Comparison of ENCODE assay signal across 2 cellular contexts in the genomic region with DNA sequence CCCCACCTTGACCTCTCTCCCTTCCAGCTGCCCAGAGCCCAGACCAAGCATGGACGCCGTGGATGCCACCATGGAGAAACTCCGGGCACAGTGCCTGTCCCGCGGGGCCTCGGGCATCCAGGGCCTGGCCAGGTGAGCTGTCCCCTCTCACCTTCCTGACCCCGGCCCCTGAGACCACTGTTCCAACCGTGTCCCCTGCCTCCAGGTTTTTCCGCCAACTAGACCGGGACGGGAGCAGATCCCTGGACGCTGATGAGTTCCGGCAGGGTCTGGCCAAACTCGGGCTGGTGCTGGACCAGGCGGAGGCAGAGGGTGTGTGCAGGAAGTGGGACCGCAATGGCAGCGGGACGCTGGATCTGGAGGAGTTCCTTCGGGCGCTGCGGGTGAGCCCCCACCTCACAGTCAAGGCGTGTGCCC.
TF ChIP-seq lines count a peak whose summit lies in the region.

No MANE protein-coding gene starts in this region.

TF ChIP-seq in GM23338, 12 proteins besides CTCF, POLR2A, EP300 and RAD21:
- TF ChIP-seq EZH2 (IDR thresholded peaks at IDR 0.05; ENCODE audit: low read depth, unreplicated experiment), result no peak
- TF ChIP-seq, protein P1, sequence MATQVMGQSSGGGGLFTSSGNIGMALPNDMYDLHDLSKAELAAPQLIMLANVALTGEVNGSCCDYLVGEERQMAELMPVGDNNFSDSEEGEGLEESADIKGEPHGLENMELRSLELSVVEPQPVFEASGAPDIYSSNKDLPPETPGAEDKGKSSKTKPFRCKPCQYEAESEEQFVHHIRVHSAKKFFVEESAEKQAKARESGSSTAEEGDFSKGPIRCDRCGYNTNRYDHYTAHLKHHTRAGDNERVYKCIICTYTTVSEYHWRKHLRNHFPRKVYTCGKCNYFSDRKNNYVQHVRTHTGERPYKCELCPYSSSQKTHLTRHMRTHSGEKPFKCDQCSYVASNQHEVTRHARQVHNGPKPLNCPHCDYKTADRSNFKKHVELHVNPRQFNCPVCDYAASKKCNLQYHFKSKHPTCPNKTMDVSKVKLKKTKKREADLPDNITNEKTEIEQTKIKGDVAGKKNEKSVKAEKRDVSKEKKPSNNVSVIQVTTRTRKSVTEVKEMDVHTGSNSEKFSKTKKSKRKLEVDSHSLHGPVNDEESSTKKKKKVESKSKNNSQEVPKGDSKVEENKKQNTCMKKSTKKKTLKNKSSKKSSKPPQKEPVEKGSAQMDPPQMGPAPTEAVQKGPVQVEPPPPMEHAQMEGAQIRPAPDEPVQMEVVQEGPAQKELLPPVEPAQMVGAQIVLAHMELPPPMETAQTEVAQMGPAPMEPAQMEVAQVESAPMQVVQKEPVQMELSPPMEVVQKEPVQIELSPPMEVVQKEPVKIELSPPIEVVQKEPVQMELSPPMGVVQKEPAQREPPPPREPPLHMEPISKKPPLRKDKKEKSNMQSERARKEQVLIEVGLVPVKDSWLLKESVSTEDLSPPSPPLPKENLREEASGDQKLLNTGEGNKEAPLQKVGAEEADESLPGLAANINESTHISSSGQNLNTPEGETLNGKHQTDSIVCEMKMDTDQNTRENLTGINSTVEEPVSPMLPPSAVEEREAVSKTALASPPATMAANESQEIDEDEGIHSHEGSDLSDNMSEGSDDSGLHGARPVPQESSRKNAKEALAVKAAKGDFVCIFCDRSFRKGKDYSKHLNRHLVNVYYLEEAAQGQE (IDR thresholded peaks at IDR 0.05; ENCODE audit: unreplicated experiment), result no peak
- TF ChIP-seq, protein P2, sequence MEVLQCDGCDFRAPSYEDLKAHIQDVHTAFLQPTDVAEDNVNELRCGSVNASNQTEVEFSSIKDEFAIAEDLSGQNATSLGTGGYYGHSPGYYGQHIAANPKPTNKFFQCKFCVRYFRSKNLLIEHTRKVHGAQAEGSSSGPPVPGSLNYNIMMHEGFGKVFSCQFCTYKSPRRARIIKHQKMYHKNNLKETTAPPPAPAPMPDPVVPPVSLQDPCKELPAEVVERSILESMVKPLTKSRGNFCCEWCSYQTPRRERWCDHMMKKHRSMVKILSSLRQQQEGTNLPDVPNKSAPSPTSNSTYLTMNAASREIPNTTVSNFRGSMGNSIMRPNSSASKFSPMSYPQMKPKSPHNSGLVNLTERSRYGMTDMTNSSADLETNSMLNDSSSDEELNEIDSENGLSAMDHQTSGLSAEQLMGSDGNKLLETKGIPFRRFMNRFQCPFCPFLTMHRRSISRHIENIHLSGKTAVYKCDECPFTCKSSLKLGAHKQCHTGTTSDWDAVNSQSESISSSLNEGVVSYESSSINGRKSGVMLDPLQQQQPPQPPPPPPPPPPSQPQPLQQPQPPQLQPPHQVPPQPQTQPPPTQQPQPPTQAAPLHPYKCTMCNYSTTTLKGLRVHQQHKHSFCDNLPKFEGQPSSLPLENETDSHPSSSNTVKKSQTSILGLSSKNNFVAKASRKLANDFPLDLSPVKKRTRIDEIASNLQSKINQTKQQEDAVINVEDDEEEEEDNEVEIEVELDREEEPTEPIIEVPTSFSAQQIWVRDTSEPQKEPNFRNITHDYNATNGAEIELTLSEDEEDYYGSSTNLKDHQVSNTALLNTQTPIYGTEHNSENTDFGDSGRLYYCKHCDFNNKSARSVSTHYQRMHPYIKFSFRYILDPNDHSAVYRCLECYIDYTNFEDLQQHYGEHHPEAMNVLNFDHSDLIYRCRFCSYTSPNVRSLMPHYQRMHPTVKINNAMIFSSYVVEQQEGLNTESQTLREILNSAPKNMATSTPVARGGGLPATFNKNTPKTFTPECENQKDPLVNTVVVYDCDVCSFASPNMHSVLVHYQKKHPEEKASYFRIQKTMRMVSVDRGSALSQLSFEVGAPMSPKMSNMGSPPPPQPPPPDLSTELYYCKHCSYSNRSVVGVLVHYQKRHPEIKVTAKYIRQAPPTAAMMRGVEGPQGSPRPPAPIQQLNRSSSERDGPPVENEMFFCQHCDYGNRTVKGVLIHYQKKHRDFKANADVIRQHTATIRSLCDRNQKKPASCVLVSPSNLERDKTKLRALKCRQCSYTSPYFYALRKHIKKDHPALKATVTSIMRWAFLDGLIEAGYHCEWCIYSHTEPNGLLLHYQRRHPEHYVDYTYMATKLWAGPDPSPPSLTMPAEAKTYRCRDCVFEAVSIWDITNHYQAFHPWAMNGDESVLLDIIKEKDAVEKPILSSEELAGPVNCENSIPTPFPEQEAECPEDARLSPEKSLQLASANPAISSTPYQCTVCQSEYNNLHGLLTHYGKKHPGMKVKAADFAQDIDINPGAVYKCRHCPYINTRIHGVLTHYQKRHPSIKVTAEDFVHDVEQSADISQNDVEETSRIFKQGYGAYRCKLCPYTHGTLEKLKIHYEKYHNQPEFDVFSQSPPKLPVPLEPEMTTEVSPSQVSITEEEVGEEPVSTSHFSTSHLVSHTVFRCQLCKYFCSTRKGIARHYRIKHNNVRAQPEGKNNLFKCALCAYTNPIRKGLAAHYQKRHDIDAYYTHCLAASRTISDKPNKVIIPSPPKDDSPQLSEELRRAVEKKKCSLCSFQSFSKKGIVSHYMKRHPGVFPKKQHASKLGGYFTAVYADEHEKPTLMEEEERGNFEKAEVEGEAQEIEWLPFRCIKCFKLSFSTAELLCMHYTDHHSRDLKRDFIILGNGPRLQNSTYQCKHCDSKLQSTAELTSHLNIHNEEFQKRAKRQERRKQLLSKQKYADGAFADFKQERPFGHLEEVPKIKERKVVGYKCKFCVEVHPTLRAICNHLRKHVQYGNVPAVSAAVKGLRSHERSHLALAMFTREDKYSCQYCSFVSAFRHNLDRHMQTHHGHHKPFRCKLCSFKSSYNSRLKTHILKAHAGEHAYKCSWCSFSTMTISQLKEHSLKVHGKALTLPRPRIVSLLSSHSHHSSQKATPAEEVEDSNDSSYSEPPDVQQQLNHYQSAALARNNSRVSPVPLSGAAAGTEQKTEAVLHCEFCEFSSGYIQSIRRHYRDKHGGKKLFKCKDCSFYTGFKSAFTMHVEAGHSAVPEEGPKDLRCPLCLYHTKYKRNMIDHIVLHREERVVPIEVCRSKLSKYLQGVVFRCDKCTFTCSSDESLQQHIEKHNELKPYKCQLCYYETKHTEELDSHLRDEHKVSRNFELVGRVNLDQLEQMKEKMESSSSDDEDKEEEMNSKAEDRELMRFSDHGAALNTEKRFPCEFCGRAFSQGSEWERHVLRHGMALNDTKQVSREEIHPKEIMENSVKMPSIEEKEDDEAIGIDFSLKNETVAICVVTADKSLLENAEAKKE (CRISPR knock-in tag; IDR thresholded peaks at IDR 0.05), result no peak
- TF ChIP-seq ZNF114 (CRISPR knock-in tag; IDR thresholded peaks at IDR 0.05), result no peak
- TF ChIP-seq CREB1 (CRISPR knock-in tag; IDR thresholded peaks at IDR 0.05; ENCODE audit: low read depth), result no peak
- no peak for TF ChIP-seq STAT1 (IDR thresholded peaks at IDR 0.05; ENCODE audit: unreplicated experiment)
TF ChIP-seq in GM23338: peak in this region for 0.

TF ChIP-seq in K562, 482 proteins besides CTCF, POLR2A, EP300 and RAD21:
- TF ChIP-seq KAT2B (IDR thresholded peaks at IDR 0.05; ENCODE audit: low read depth, low read length) (no peak), POLR2G (IDR thresholded peaks at IDR 0.05; ENCODE audit: low read depth, low read length) (peak; percentile 33)
- TF ChIP-seq, protein P3, sequence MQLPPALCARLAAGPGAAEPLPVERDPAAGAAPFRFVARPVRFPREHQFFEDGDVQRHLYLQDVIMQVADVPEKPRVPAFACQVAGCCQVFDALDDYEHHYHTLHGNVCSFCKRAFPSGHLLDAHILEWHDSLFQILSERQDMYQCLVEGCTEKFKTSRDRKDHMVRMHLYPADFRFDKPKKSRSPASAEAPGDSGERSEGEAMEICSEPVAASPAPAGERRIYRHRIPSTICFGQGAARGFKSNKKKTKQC (CRISPR knock-in tag; IDR thresholded peaks at IDR 0.05), result no peak
